15 cellular contexts compared by ENCODE assay signal in genomic region chr11:74696488-74696887, GRCh38. TPM values are rescaled to one million over a fixed set of nuclear protein-coding genes. Genes with fewer than 3 reads are reported as not detected.
DNase-seq lines count a peak whose midpoint lies in the region; ATAC-seq, FAIRE-seq and TF ChIP-seq lines count a peak whose summit lies in the region.
"Had no signal": no experiment of that assay in that cellular context is flagged by ENCODE, and none has a peak within 500 bp of the region (broad histone marks: within the 10 kb centered on the region; RNA-seq: fewer than 3 reads in every experiment).

No MANE protein-coding gene starts in this region.

- intact Hi-C loops in Right ventricle myocardium inferior (cut with DNase I) (no loop called here), cardiac septum (cut with DNase I) (no loop called here), kidney (cut with DNase I) (no loop called here)

- H3K9me3 ChIP-seq in kidney (ENCODE audit: control insufficient read depth in 1 of 2, low read length in 2 of 2) = no peaks in the 10 kb centered on the region

- H3K4me1 ChIP-seq in kidney (ENCODE audit: control insufficient read depth in 1 of 2, insufficient read depth in 1 of 2, low read depth in 1 of 2, low read length in 2 of 2) (peaks cover 0 to 9% of the 10 kb centered on the region in 2 donors), rectal smooth muscle tissue (ENCODE audit: control insufficient read depth, insufficient read depth, low read length) (peaks cover 14% of the 10 kb centered on the region)

- peak overlapping the region in 1 of 2 donors; percentile 80 for H3K27ac ChIP-seq in kidney (ENCODE audit: low read depth in 2 of 2, low read length in 2 of 2)
- H3K27ac ChIP-seq in rectal smooth muscle tissue (ENCODE audit: low read depth, low read length) = peak overlapping the region; percentile 90
- H3K27ac ChIP-seq in substantia nigra (ENCODE audit: low read depth, low read length, poor library complexity, severe bottlenecking) = no peak overlapping the region
- H3K27ac ChIP-seq: 22Rv1 had no signal

- H3K9ac ChIP-seq in kidney (ENCODE audit: low read length in 2 of 2) = peak overlapping the region; percentile 39 to 44
- peak overlapping the region; percentile 8 for H3K9ac ChIP-seq in rectal smooth muscle tissue (ENCODE audit: low read length)

- H3K36me3 ChIP-seq in kidney (ENCODE audit: control insufficient read depth in 1 of 2, insufficient read depth in 2 of 2, low read length in 2 of 2) (no peaks in the 10 kb centered on the region), rectal smooth muscle tissue (ENCODE audit: control insufficient read depth, insufficient read depth, low read length) (no peaks in the 10 kb centered on the region)

- H3K4me3 ChIP-seq in kidney (ENCODE audit: low read length in 2 of 2) (no peak overlapping the region), rectal smooth muscle tissue (ENCODE audit: low read length) (peak overlapping the region; percentile 32)

- H3K27me3 ChIP-seq in rectal smooth muscle tissue (ENCODE audit: control insufficient read depth, insufficient read depth, low read length) = no peaks in the 10 kb centered on the region

- DNase-seq in Right ventricle myocardium inferior (ENCODE audit: missing footprints) (no peak), cardiac septum (ENCODE audit: low spot score) (no peak), kidney (no peak), HuH-7 (ENCODE audit: low spot score) (no peak), DMS53 treated with DMSO at 0.1 percent for 48 hours (lab: John Stamatoyannopoulos, UW; ENCODE audit: unreplicated experiment) (no peak), substantia nigra (lab: John Stamatoyannopoulos, UW) (no peak)
- DNase-seq: activated CD8-positive, alpha-beta memory T cell treated with anti-CD3 and anti-CD28 coated beads, Interleukin-2, amount 50 U/mL, for 4 hours; activated naive CD8-positive, alpha-beta T cell treated with anti-CD3 and anti-CD28 coated beads, Interleukin-2, amount 10 ng/mL, durations not matched to agents 7 days and 5 days; glutamatergic neuron; NCI-H2081 treated with DMSO at 0.1 percent for 48 hours had no signal

- TF ChIP-seq CTCF in kidney (IDR thresholded peaks at IDR 0.05; ENCODE audit: borderline replicate concordance, extremely low read depth, insufficient read depth) = no peak

- no peak for FAIRE-seq in kidney (lab: Jason Lieb, UNC)

- ATAC-seq in Right ventricle myocardium inferior (peak; percentile 30), HG02938 (IDR thresholded peaks at IDR 0.05; ENCODE audit: unreplicated experiment) (no peak)

RNA-seq across cellular contexts. Expression of gene CHRDL2, which starts 34.7 kb away (rescaled TPM):
- total RNA-seq in Right ventricle myocardium inferior (34.3 TPM), cardiac septum (4.9 TPM), kidney (2.0 TPM)
- polyA plus RNA-seq in kidney (ENCODE audit: insufficient read depth, low read depth, low replicate concordance) = 3.9 TPM
- total RNA-seq: activated naive CD8-positive, alpha-beta T cell treated with anti-CD3 and anti-CD28 coated beads, Interleukin-2, amount 10 ng/mL, durations not matched to agents 7 days and 5 days; LHCN-M2; lung microvascular endothelial cell had no signal

RNA-seq across cellular contexts. Expression of gene RNF169, which starts 52.2 kb away (rescaled TPM):
- total RNA-seq in Right ventricle myocardium inferior (10.4 TPM), cardiac septum (11.1 TPM), kidney (19.6 TPM)
- polyA plus RNA-seq in kidney (ENCODE audit: insufficient read depth, low read depth, low replicate concordance) = 3.1 TPM
